In genomic region chr16:88881675-88882357, GRCh38 we compare ENCODE assay signal across 1 cellular context.
TF ChIP-seq lines count a peak whose summit lies in the region.

No MANE protein-coding gene starts in this region.

TF ChIP-seq in HepG2, 621 proteins besides CTCF, POLR2A, EP300 and RAD21:
- TF ChIP-seq TEF (CRISPR knock-in tag; IDR thresholded peaks at IDR 0.05): no peak
- no peak for TF ChIP-seq ZNF607 (CRISPR knock-in tag; IDR thresholded peaks at IDR 0.05; ENCODE audit: borderline replicate concordance)
- no peak for TF ChIP-seq ZBTB14 (CRISPR knock-in tag; IDR thresholded peaks at IDR 0.05)
- no peak for TF ChIP-seq THAP7 (CRISPR knock-in tag; IDR thresholded peaks at IDR 0.05)
- no peak for TF ChIP-seq JARID2 (CRISPR knock-in tag; IDR thresholded peaks at IDR 0.05; ENCODE audit: insufficient replicate concordance)
- no peak for TF ChIP-seq ZC3H4 (CRISPR knock-in tag; IDR thresholded peaks at IDR 0.05; ENCODE audit: borderline replicate concordance)
- TF ChIP-seq ETV6 (CRISPR knock-in tag; conservative IDR thresholded peaks at IDR 0.05): no peak
- no peak for TF ChIP-seq REXO4 (CRISPR knock-in tag; IDR thresholded peaks at IDR 0.05; ENCODE audit: borderline replicate concordance)
- TF ChIP-seq ISX (CRISPR knock-in tag; conservative IDR thresholded peaks at IDR 0.05): no peak
TF ChIP-seq in HepG2: peak in this region for 0.
